ENCODE assay signal across 9 cellular contexts in the genomic region with DNA sequence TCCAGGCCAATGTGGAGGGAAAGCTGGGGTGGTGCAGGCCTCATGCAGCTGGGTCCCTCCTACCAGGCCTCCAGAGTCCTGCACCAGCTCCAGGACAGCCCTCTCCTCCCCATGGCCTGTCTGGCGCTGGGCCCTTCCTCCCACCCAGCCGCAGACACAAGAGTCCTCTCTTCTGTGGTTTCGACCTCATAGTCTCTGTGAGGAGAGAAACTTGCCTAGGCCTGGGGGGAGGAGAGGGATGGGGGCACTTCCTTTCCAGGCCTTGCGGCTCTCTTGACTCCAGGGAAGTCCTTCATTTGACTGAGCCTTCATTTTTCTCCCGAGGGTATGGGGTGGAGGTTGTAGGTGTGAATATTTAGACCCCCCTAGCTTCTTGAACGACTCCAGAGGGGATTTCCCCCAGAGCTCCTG. TPM values are rescaled to one million over a fixed set of nuclear protein-coding genes. Genes with fewer than 3 reads are reported as not detected.
DNase-seq lines count a peak whose midpoint lies in the region; ATAC-seq and TF ChIP-seq lines count a peak whose summit lies in the region.
"Had no signal": no experiment of that assay in that cellular context is flagged by ENCODE, and none has a peak within 500 bp of the region (broad histone marks: within the 10 kb centered on the region; RNA-seq: fewer than 3 reads in every experiment).

No MANE protein-coding gene starts in this region.

- TF ChIP-seq CTCF in brain microvascular endothelial cell (IDR thresholded peaks at IDR 0.05; ENCODE audit: low read depth, low read length, missing control alignments) (no peak), testis (IDR thresholded peaks at IDR 0.05) (no peak)

- WGBS in testis, 2 donors = 28 to 36% methylated on average over 3 to 6 of the region's 6 CpGs

- peaks cover 47% of the 10 kb centered on the region for H3K36me3 ChIP-seq in HUES6 (ENCODE audit: control insufficient read depth, insufficient read depth, low read length)
- peaks cover 71% of the 10 kb centered on the region for H3K36me3 ChIP-seq in brain microvascular endothelial cell (replicated peaks)
- no peaks in the 10 kb centered on the region for H3K36me3 ChIP-seq in testis (ENCODE audit: low read depth, missing control alignments)

- TF ChIP-seq POLR2A in testis (IDR thresholded peaks at IDR 0.05) = no peak

- ATAC-seq in HG03457 (IDR thresholded peaks at IDR 0.05; ENCODE audit: unreplicated experiment) = no peak

- H3K9ac ChIP-seq in HUES6 (ENCODE audit: low read length) = peak overlapping the region; percentile 74

- no peaks in the 10 kb centered on the region for H3K27me3 ChIP-seq in HUES6 (ENCODE audit: control insufficient read depth, insufficient read depth, low read length)
- H3K27me3 ChIP-seq in brain microvascular endothelial cell (replicated peaks) = no peaks in the 10 kb centered on the region
- H3K27me3 ChIP-seq in testis = no peaks in the 10 kb centered on the region

- H3K4me1 ChIP-seq in HUES6 (ENCODE audit: control insufficient read depth, insufficient read depth, low read length) (peaks cover 27% of the 10 kb centered on the region), testis (peaks cover 7% of the 10 kb centered on the region)

- no peaks in the 10 kb centered on the region for H3K9me3 ChIP-seq in HUES6 (ENCODE audit: control insufficient read depth, insufficient read depth, low read depth, low read length)
- no peaks in the 10 kb centered on the region for H3K9me3 ChIP-seq in testis
- H3K9me3 ChIP-seq: neutrophil had no signal

- intact Hi-C loops in testis (cut with DNase I; ENCODE audit: low total_unique reads) = no loop called here

- H3K27ac ChIP-seq in HUES6 (ENCODE audit: low read depth, low read length) = peak overlapping the region; percentile 52; the same call in 1 of the 2 replicates
- peak overlapping the region; percentile 89 for H3K27ac ChIP-seq in brain microvascular endothelial cell
- peak overlapping the region; percentile 95 for H3K27ac ChIP-seq in testis
- H3K27ac ChIP-seq: neutrophil had no signal

- H3K4me3 ChIP-seq in HUES6 (ENCODE audit: low read depth, low read length) = peak overlapping the region; percentile 68
- peak overlapping the region; percentile 93 for H3K4me3 ChIP-seq in brain microvascular endothelial cell (ENCODE audit: low read depth, low read length)
- H3K4me3 ChIP-seq in testis = peak overlapping the region in 1 of 2 donors; percentile 92

- DNase-seq in brain microvascular endothelial cell (peak; percentile 65), kidney tubule cell (ENCODE audit: low spot score) (peak; percentile 50), testis (no peak), NCI-H1694 (lab: John Stamatoyannopoulos, UW) (no peak), NCI-H345 treated with DMSO at 0.1 percent for 48 hours (lab: John Stamatoyannopoulos, UW; ENCODE audit: unreplicated experiment) (no peak), HT-29 (ENCODE audit: low spot score) (no peak)

- in situ Hi-C loops in brain microvascular endothelial cell (cut with HindIII; ENCODE audit: low pct_ligation_motif_present, low sequenced_read_pairs) = no loop called here

RNA-seq across cellular contexts. Expression of a gene that starts 2.3 kb away (rescaled TPM):
- 10 to 100 TPM; 14.2 to 35.8 TPM for total RNA-seq in testis
- polyA plus RNA-seq in testis (ENCODE audit: insufficient read depth, low read depth, low replicate concordance) = 54.6 TPM
- 1.7 and 3.9 TPM in 2 replicates for total RNA-seq in HT-29 (2014; rRNA removed; shearing (Covaris generic))

RNA-seq across cellular contexts. Expression of a gene that starts 8.9 kb away (rescaled TPM):
- 10 to 100 TPM; 31.1 to 47.0 TPM for total RNA-seq in testis
- 77.0 TPM for polyA plus RNA-seq in testis (ENCODE audit: insufficient read depth, low read depth, low replicate concordance)
- total RNA-seq in HT-29 (2014; rRNA removed; shearing (Covaris generic)) = 45.9 and 56.1 TPM in 2 replicates

RNA-seq across cellular contexts. Expression of a gene that starts 23.4 kb away (rescaled TPM):
- 10 to 100 TPM; 22.2 to 34.7 TPM for total RNA-seq in testis
- 77.1 TPM for polyA plus RNA-seq in testis (ENCODE audit: insufficient read depth, low read depth, low replicate concordance)
- total RNA-seq in HT-29 (2014; rRNA removed; shearing (Covaris generic)) = 12.2 and 13.6 TPM in 2 replicates

RNA-seq across cellular contexts. Expression of a gene that starts 32.9 kb away (rescaled TPM):
- 10 to 100 TPM; 41.3 to 67.7 TPM for total RNA-seq in testis
- polyA plus RNA-seq in testis (ENCODE audit: insufficient read depth, low read depth, low replicate concordance) = 58.2 TPM
- 54.2 and 61.1 TPM in 2 replicates for total RNA-seq in HT-29 (2014; rRNA removed; shearing (Covaris generic))

RNA-seq across cellular contexts. Expression of a gene that starts 44.4 kb away (rescaled TPM):
- 1 to 10 TPM; 2.9 to 4.8 TPM for total RNA-seq in testis
- 2.4 TPM for polyA plus RNA-seq in testis (ENCODE audit: insufficient read depth, low read depth, low replicate concordance)
- total RNA-seq in HT-29 (2014; rRNA removed; shearing (Covaris generic)) = 0.18 and 0.53 TPM in 2 replicates

Comparison
In these comparisons a context has a peak if more than half of its experiments do, and no peak if none do; other contexts are left out.
1. DNase-seq: peak in brain microvascular endothelial cell (single experiment) and kidney tubule cell (single experiment); none in testis (single experiment), NCI-H1694 (single experiment), NCI-H345 treated with DMSO at 0.1 percent for 48 hours (single experiment) and HT-29 (single experiment).
2. Peak in every context shown above with its lines, with median percentiles within 50 percentile points of each other: H3K27ac ChIP-seq.